In genomic region chr15:58773024-58773423, GRCh38 we compare ENCODE assay signal across 9 cellular contexts. TPM values are rescaled to one million over a fixed set of nuclear protein-coding genes. Genes with fewer than 3 reads are reported as not detected.
DNase-seq lines count a peak whose midpoint lies in the region; ATAC-seq and TF ChIP-seq lines count a peak whose summit lies in the region.
"Had no signal": no experiment of that assay in that cellular context is flagged by ENCODE, and none has a peak within 500 bp of the region (broad histone marks: within the 10 kb centered on the region; RNA-seq: fewer than 3 reads in every experiment).

No MANE protein-coding gene starts in this region.

- POLR2A ChIA-PET in CD4-positive, alpha-beta memory T cell (lab: Charles Lee; ENCODE audit: partially characterized antibody): interaction anchor here (1.3 to 5.4 kb wide), 2 partner anchors 24 to 145 kb away, joined by 4 to 119 read pairs; partner anchors contain the start of gene ADAM10

- no peaks in the 10 kb centered on the region for H3K9me3 Mint-ChIP-seq in CD4-positive, alpha-beta memory T cell
- H3K9me3 Mint-ChIP-seq: stimulated activated naive CD8-positive, alpha-beta T cell treated with anti-CD3 and anti-CD28 coated beads, Interleukin-15, Interleukin-2, amounts not matched to agents 100 ng/mL and 50 ng/mL, for 24 hours had no signal

- CTCF ChIA-PET in CD4-positive, alpha-beta memory T cell (lab: Charles Lee; ENCODE audit: partially characterized antibody): no interaction called here

- TF ChIP-seq POLR2A in suprapubic skin (IDR thresholded peaks at IDR 0.05): no peak

- TF ChIP-seq EP300 in suprapubic skin (IDR thresholded peaks at IDR 0.05): no peak

- H3K27me3 ChIP-seq in HL-60 (ENCODE audit: insufficient read depth, poor library complexity, severe bottlenecking) (no peaks in the 10 kb centered on the region), adipocyte (replicated peaks; ENCODE audit: control insufficient read depth, insufficient read depth, low read length) (no peaks in the 10 kb centered on the region), iPS-15b (ENCODE audit: control insufficient read depth, insufficient read depth, low read length) (no peaks in the 10 kb centered on the region), suprapubic skin (no peaks in the 10 kb centered on the region)
- no peaks in the 10 kb centered on the region for H3K27me3 ChIP-seq in CD4-positive, alpha-beta memory T cell (ENCODE audit: insufficient read depth, low read length)

- peak overlapping the region; percentile 79 for H3K4me3 ChIP-seq in HL-60 (replicated peaks; ENCODE audit: insufficient read depth, low read length)
- H3K4me3 ChIP-seq in adipocyte (ENCODE audit: low read length): peak overlapping the region; percentile 85
- H3K4me3 ChIP-seq in iPS-15b (ENCODE audit: low read depth, low read length): peak overlapping the region; percentile 94
- peak overlapping the region; percentile 92 for H3K4me3 ChIP-seq in suprapubic skin
- H3K4me3 ChIP-seq in CD4-positive, alpha-beta memory T cell (ENCODE audit: low read length in 2 of 2): peak overlapping the region in 1 of 2 donors; percentile 90

- H3K4me1 ChIP-seq in adipocyte (ENCODE audit: control insufficient read depth, insufficient read depth, low read length) (peaks cover 11% of the 10 kb centered on the region), iPS-15b (ENCODE audit: control insufficient read depth, insufficient read depth, low read length) (peaks cover 7% of the 10 kb centered on the region), suprapubic skin (peaks cover 41% of the 10 kb centered on the region)
- H3K4me1 ChIP-seq in CD4-positive, alpha-beta memory T cell (ENCODE audit: insufficient read depth, low read length): peaks cover 62% of the 10 kb centered on the region

- H3K27ac ChIP-seq in HL-60 (replicated peaks): no peak overlapping the region
- no peak overlapping the region for H3K27ac ChIP-seq in suprapubic skin
- no peak overlapping the region for H3K27ac ChIP-seq in CD4-positive, alpha-beta memory T cell (ENCODE audit: low read depth, low read length)

- no peak for DNase-seq in HL-60 (ENCODE audit: low read depth in 1 of 2, low spot score in 1 of 2)
- DNase-seq in adipocyte (ENCODE audit: low read depth): no peak
- DNase-seq in suprapubic skin (ENCODE audit: low spot score in 2 of 2): no peak
- no peak for DNase-seq in CD4-positive, alpha-beta memory T cell
- DNase-seq in NCI-H510A treated with DMSO at 0.1 percent for 48 hours (lab: John Stamatoyannopoulos, UW): no peak
- DNase-seq: glutamatergic neuron had no signal

- H3K36me3 Mint-ChIP-seq in CD4-positive, alpha-beta memory T cell: peaks cover 4 to 5% of the 10 kb centered on the region in 2 donors

- no peak for TF ChIP-seq CTCF in HL-60 (IDR thresholded peaks at IDR 0.05; ENCODE audit: insufficient read depth, low read length)
- TF ChIP-seq CTCF in suprapubic skin (IDR thresholded peaks at IDR 0.05): no peak

- ATAC-seq in HG03439 (IDR thresholded peaks at IDR 0.05; ENCODE audit: unreplicated experiment): no peak

- intact Hi-C loops in CD4-positive, alpha-beta memory T cell (cut with micrococcal nuclease): loop anchor here (5.0 kb wide), 1 partner anchor 146 kb away; no protein-coding TSS in a partner anchor

- H3K9me3 ChIP-seq in adipocyte (ENCODE audit: control insufficient read depth, low read length): no peaks in the 10 kb centered on the region
- H3K9me3 ChIP-seq in iPS-15b (ENCODE audit: control insufficient read depth, insufficient read depth, low read length): no peaks in the 10 kb centered on the region
- H3K9me3 ChIP-seq in suprapubic skin: no peaks in the 10 kb centered on the region
- no peaks in the 10 kb centered on the region for H3K9me3 ChIP-seq in CD4-positive, alpha-beta memory T cell (ENCODE audit: control insufficient read depth in 1 of 2, low read length in 2 of 2)

- peak overlapping the region; percentile 95 for H3K9ac ChIP-seq in adipocyte (ENCODE audit: low read length)
- H3K9ac ChIP-seq in iPS-15b (ENCODE audit: low read depth, low read length): no peak overlapping the region

- H3K4me1 Mint-ChIP-seq in CD4-positive, alpha-beta memory T cell: peaks cover 14 to 19% (median 15%) of the 10 kb centered on the region in 4 donors

- H3K4me3 Mint-ChIP-seq in CD4-positive, alpha-beta memory T cell: peak overlapping the region in 4 of 8 donors; percentile 91 to 95 (median 94)
- H3K4me3 Mint-ChIP-seq: stimulated activated naive CD8-positive, alpha-beta T cell treated with anti-CD3 and anti-CD28 coated beads, Interleukin-15, Interleukin-2, amounts not matched to agents 100 ng/mL and 50 ng/mL, for 24 hours had no signal

- 63% methylated on average over 4 of the region's 4 CpGs for WGBS in suprapubic skin

- H3K36me3 ChIP-seq in adipocyte (ENCODE audit: control insufficient read depth, insufficient read depth, low read length, severe bottlenecking): no peaks in the 10 kb centered on the region
- no peaks in the 10 kb centered on the region for H3K36me3 ChIP-seq in iPS-15b (ENCODE audit: control insufficient read depth, insufficient read depth, low read length)
- H3K36me3 ChIP-seq in suprapubic skin: no peaks in the 10 kb centered on the region
- H3K36me3 ChIP-seq in CD4-positive, alpha-beta memory T cell (ENCODE audit: insufficient read depth, low read length): no peaks in the 10 kb centered on the region

- H3K27ac Mint-ChIP-seq in CD4-positive, alpha-beta memory T cell: no peak overlapping the region
- H3K27ac Mint-ChIP-seq: stimulated activated naive CD8-positive, alpha-beta T cell treated with anti-CD3 and anti-CD28 coated beads, Interleukin-15, Interleukin-2, amounts not matched to agents 100 ng/mL and 50 ng/mL, for 24 hours had no signal

- no peaks in the 10 kb centered on the region for H3K27me3 Mint-ChIP-seq in CD4-positive, alpha-beta memory T cell
- H3K27me3 Mint-ChIP-seq: stimulated activated naive CD8-positive, alpha-beta T cell treated with anti-CD3 and anti-CD28 coated beads, Interleukin-15, Interleukin-2, amounts not matched to agents 100 ng/mL and 50 ng/mL, for 24 hours had no signal

RNA-seq across cellular contexts. Expression of gene MINDY2, which starts 1.9 kb away (rescaled TPM):
- total RNA-seq in suprapubic skin: 10 to 100 TPM; 11.4 to 31.1 (median 20.5) TPM
- total RNA-seq in CD4-positive, alpha-beta memory T cell: 10 to 100 TPM; 15.4 to 17.3 TPM
- 10 to 100 TPM; 16.1 to 20.5 TPM for polyA plus RNA-seq in CD4-positive, alpha-beta memory T cell

RNA-seq across cellular contexts. Expression of gene ADAM10, which starts 23.5 kb away (rescaled TPM):
- 10 to 100 TPM; 45.1 to 57.0 (median 52.5) TPM for total RNA-seq in suprapubic skin
- 100 to 1,000 TPM; 135 TPM for total RNA-seq in CD4-positive, alpha-beta memory T cell
- 100 to 1,000 TPM; 129 to 258 TPM for polyA plus RNA-seq in CD4-positive, alpha-beta memory T cell
